Comparison of ENCODE assay signal across 17 cellular contexts in genomic region chr5:111509119-111509518, GRCh38. TPM values are rescaled to one million over a fixed set of nuclear protein-coding genes. Genes with fewer than 3 reads are reported as not detected.
DNase-seq lines count a peak whose midpoint lies in the region; ATAC-seq and TF ChIP-seq lines count a peak whose summit lies in the region.
"Had no signal": no experiment of that assay in that cellular context is flagged by ENCODE, and none has a peak within 500 bp of the region (broad histone marks: within the 10 kb centered on the region; RNA-seq: fewer than 3 reads in every experiment).

No MANE protein-coding gene starts in this region.

- H3K4me3 Mint-ChIP-seq in activated CD4-positive, alpha-beta T cell treated with anti-CD3 and anti-CD28 coated beads for 36 hours = peak overlapping the region; percentile 59
- no peak overlapping the region for H3K4me3 Mint-ChIP-seq in neural progenitor cell
- H3K4me3 Mint-ChIP-seq: CD8-positive, alpha-beta T cell had no signal

- no peaks in the 10 kb centered on the region for H3K9me3 Mint-ChIP-seq in activated CD4-positive, alpha-beta T cell treated with anti-CD3 and anti-CD28 coated beads for 36 hours (ENCODE audit: low read depth)
- no peaks in the 10 kb centered on the region for H3K9me3 Mint-ChIP-seq in neural progenitor cell
- H3K9me3 Mint-ChIP-seq: CD8-positive, alpha-beta T cell had no signal

- POLR2A ChIA-PET in activated CD4-positive, alpha-beta T cell treated with anti-CD3 and anti-CD28 coated beads for 36 hours (lab: Charles Lee) = no interaction called here
- POLR2A ChIA-PET in HEK293T (lab: Yijun Ruan, JAX) = no interaction called here

- H3K36me3 ChIP-seq in colonic mucosa = no peaks in the 10 kb centered on the region
- peaks cover 17% of the 10 kb centered on the region for H3K36me3 ChIP-seq in neural progenitor cell

- no peak for DNase-seq in activated CD4-positive, alpha-beta T cell treated with anti-CD3 and anti-CD28 coated beads for 36 hours
- DNase-seq in activated CD4-positive, alpha-beta T cell treated with anti-CD3 and anti-CD28 coated beads for 1 hour = no peak
- DNase-seq in NCI-H526 treated with DMSO at 0.1 percent for 48 hours (lab: John Stamatoyannopoulos, UW) (peak; percentile 70), colonic mucosa (no peak), neural progenitor cell (ENCODE audit: low spot score) (no peak), HEK293T (ENCODE audit: extremely low spot score) (no peak), globus pallidus (ENCODE audit: low spot score) (no peak), inferior parietal cortex (ENCODE audit: extremely low spot score) (no peak)
- DNase-seq: 8988T; activated CD4-positive, CD25-positive, alpha-beta regulatory T cell; CD8-positive, alpha-beta T cell; NCI-H1092 treated with DMSO at 0.1 percent for 48 hours; NCI-H2227 treated with DMSO at 0.1 percent for 48 hours; PC-9; spleen; SW 1271; testis had no signal

- no peak for ATAC-seq in activated CD4-positive, alpha-beta T cell treated with anti-CD3 and anti-CD28 coated beads for 36 hours
- ATAC-seq: CD8-positive, alpha-beta T cell had no signal

- H3K27ac Mint-ChIP-seq in activated CD4-positive, alpha-beta T cell treated with anti-CD3 and anti-CD28 coated beads for 36 hours = no peak overlapping the region
- H3K27ac Mint-ChIP-seq in neural progenitor cell = no peak overlapping the region

- TF ChIP-seq CTCF in colonic mucosa (IDR thresholded peaks at IDR 0.05) (no peak), neural progenitor cell (IDR thresholded peaks at IDR 0.05) (no peak)

- H3K27me3 ChIP-seq in colonic mucosa (no peaks in the 10 kb centered on the region), neural progenitor cell (no peaks in the 10 kb centered on the region)
- H3K27me3 ChIP-seq: spleen, testis had no signal

- no peak overlapping the region for H3K9ac ChIP-seq in colonic mucosa (ENCODE audit: low read depth in 2 of 2, low read length in 2 of 2)
- no peak overlapping the region for H3K9ac ChIP-seq in neural progenitor cell

- H3K27me3 Mint-ChIP-seq in activated CD4-positive, alpha-beta T cell treated with anti-CD3 and anti-CD28 coated beads for 36 hours = no peaks in the 10 kb centered on the region
- H3K27me3 Mint-ChIP-seq in neural progenitor cell (ENCODE audit: insufficient read depth, low read depth) = no peaks in the 10 kb centered on the region

- peaks cover 14% of the 10 kb centered on the region for H3K36me3 Mint-ChIP-seq in activated CD4-positive, alpha-beta T cell treated with anti-CD3 and anti-CD28 coated beads for 36 hours (ENCODE audit: low read depth)
- H3K36me3 Mint-ChIP-seq in neural progenitor cell = peaks cover 16% of the 10 kb centered on the region

- no peak overlapping the region for H2AFZ ChIP-seq in neural progenitor cell (replicated peaks)
- H2AFZ ChIP-seq: PC-9 had no signal

- H3K27ac ChIP-seq in colonic mucosa (peak overlapping the region; percentile 9), neural progenitor cell (no peak overlapping the region)
- H3K27ac ChIP-seq: PC-9, spleen, testis had no signal

- CTCF ChIA-PET in activated CD4-positive, alpha-beta T cell treated with anti-CD3 and anti-CD28 coated beads for 36 hours (lab: Charles Lee) = interaction anchor here (0.6 to 1.4 kb wide), 3 partner anchors 12 to 25 kb away, joined by 3 to 5 read pairs (median 3); no protein-coding TSS in a partner anchor
- CTCF ChIA-PET in HEK293T (lab: Yijun Ruan, JAX) = interaction anchor here (1.0 kb wide), 1 partner anchor 42 kb away, joined by 3 read pairs; no protein-coding TSS in a partner anchor

- H3K9me3 ChIP-seq in colonic mucosa (no peaks in the 10 kb centered on the region), neural progenitor cell (ENCODE audit: low read depth) (no peaks in the 10 kb centered on the region)
- H3K9me3 ChIP-seq: spleen, testis had no signal

- H3K4me3 ChIP-seq in colonic mucosa (no peak overlapping the region), neural progenitor cell (peak overlapping the region; percentile 93)
- H3K4me3 ChIP-seq: PC-9, spleen, testis had no signal

- peaks cover 86% of the 10 kb centered on the region for H3K79me2 ChIP-seq in neural progenitor cell (ENCODE audit: low read depth)

- peak overlapping the region; percentile 93 for H3K4me2 ChIP-seq in neural progenitor cell
- H3K4me2 ChIP-seq: PC-9 had no signal

- H4K20me1 ChIP-seq in neural progenitor cell (ENCODE audit: low read depth) = peaks cover 38% of the 10 kb centered on the region

- H3F3A ChIP-seq in neural progenitor cell (ENCODE audit: low read depth) = peaks cover 26% of the 10 kb centered on the region

- peaks cover 44% of the 10 kb centered on the region for H3K4me1 Mint-ChIP-seq in activated CD4-positive, alpha-beta T cell treated with anti-CD3 and anti-CD28 coated beads for 36 hours
- H3K4me1 Mint-ChIP-seq in neural progenitor cell = peaks cover 30% of the 10 kb centered on the region

- intact Hi-C loops in activated CD4-positive, alpha-beta T cell treated with anti-CD3 and anti-CD28 coated beads for 36 hours (cut with DNase I, micrococcal nuclease) = no loop called here
- intact Hi-C loops in colonic mucosa (cut with DNase I) = no loop called here

- H3K4me1 ChIP-seq in colonic mucosa (no peaks in the 10 kb centered on the region), neural progenitor cell (peaks cover 42% of the 10 kb centered on the region)
- H3K4me1 ChIP-seq: testis had no signal

TF ChIP-seq in HEK293T, 16 proteins besides CTCF, POLR2A, EP300 and RAD21:
- TF ChIP-seq ZNF384 (IDR thresholded peaks at IDR 0.05) (no peak), L3MBTL2 (conservative IDR thresholded peaks at IDR 0.05) (no peak), FOXA1 (IDR thresholded peaks at IDR 0.05) (no peak), SUZ12 (IDR thresholded peaks at IDR 0.05) (no peak), FOXK2 (IDR thresholded peaks at IDR 0.05) (no peak), SP1 (IDR thresholded peaks at IDR 0.05) (no peak), CTBP1 (IDR thresholded peaks at IDR 0.05; ENCODE audit: borderline replicate concordance) (no peak), BHLHE40 (IDR thresholded peaks at IDR 0.05; ENCODE audit: borderline replicate concordance) (no peak), FOXM1 (IDR thresholded peaks at IDR 0.05; ENCODE audit: borderline replicate concordance) (no peak), ARNT (IDR thresholded peaks at IDR 0.05) (no peak), HDGF (IDR thresholded peaks at IDR 0.05; ENCODE audit: borderline replicate concordance) (no peak), TARDBP (IDR thresholded peaks at IDR 0.05) (no peak), ELF4 (IDR thresholded peaks at IDR 0.05) (no peak), NFRKB (IDR thresholded peaks at IDR 0.05) (no peak), PKNOX1 (IDR thresholded peaks at IDR 0.05) (no peak), LEF1 (IDR thresholded peaks at IDR 0.05; ENCODE audit: borderline replicate concordance) (no peak)
TF ChIP-seq in HEK293T: peak in this region for 0.

RNA-seq across cellular contexts. Expression of gene STARD4, which starts 3.2 kb away (rescaled TPM):
- total RNA-seq in activated CD4-positive, alpha-beta T cell treated with anti-CD3 and anti-CD28 coated beads for 36 hours = 10 to 100 TPM; 54.2 to 55.3 TPM
- total RNA-seq in colonic mucosa = 10 to 100 TPM; 29.0 to 90.0 TPM
- total RNA-seq in neural progenitor cell (ENCODE audit: low replicate concordance) = 101 and 157 TPM in 2 replicates
